1 cellular context compared by ENCODE assay signal in genomic region chr16:68972720-68973119, GRCh38.
TF ChIP-seq lines count a peak whose summit lies in the region.

No MANE protein-coding gene starts in this region.

TF ChIP-seq in GM23338, 12 proteins besides CTCF, POLR2A, EP300 and RAD21 (continued from another document):
- TF ChIP-seq ZNF462 (CRISPR knock-in tag; IDR thresholded peaks at IDR 0.05) = peak; percentile 22; the same call in 1 of the 2 replicates
- no peak for TF ChIP-seq STAT1 (IDR thresholded peaks at IDR 0.05; ENCODE audit: unreplicated experiment)
- no peak for TF ChIP-seq NANOG (IDR thresholded peaks at IDR 0.05; ENCODE audit: borderline replicate concordance)
